Comparison of ENCODE assay signal across 23 cellular contexts in the genomic region with DNA sequence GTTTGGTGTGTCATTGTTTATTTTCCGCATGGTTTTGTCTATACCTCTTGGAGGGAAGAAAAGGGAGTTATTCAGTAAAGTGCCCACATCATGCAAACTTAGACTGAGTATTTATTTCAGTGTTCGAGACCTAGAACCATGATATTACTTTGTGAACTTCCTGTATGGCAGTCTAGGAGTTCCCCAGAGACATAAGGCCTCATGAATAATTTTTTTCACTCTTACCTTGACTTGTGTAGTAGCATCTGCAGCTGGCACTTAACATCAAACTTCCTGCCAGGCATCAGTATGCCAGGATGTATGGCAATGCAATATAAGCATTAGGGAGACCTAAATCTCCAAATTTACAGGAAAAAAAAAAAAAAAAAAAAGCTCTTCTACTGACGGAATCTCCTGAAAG.
"Had no signal": no experiment of that assay in that cellular context is flagged by ENCODE, and none has a peak within 500 bp of the region (broad histone marks: within the 10 kb centered on the region; RNA-seq: fewer than 3 reads in every experiment).

No MANE protein-coding gene starts in this region.

- H3K4me3 ChIP-seq: esophagus squamous epithelium, gastrocnemius medialis, heart right ventricle, left lung, lower lobe of right lung, mucosa of descending colon had no signal

- H3K27me3 ChIP-seq: esophagus squamous epithelium, gastrocnemius medialis, heart right ventricle, left lung had no signal

- ATAC-seq: effector memory CD8-positive, alpha-beta T cell; esophagus mucosa; gastrocnemius medialis; heart right ventricle; left cardiac atrium; left lung; left ventricle myocardium superior; lower lobe of right lung; mucosa of descending colon; naive thymus-derived CD8-positive, alpha-beta T cell had no signal

- DNase-seq: cortex of kidney; effector CD8-positive, alpha-beta T cell; effector memory CD8-positive, alpha-beta T cell; endodermal cell; erythroblast; esophagus squamous epithelium; foreskin fibroblast; foreskin melanocyte; gastrocnemius medialis; glutamatergic neuron; head of caudate nucleus; heart right ventricle; hippocampal formation; left cardiac atrium; left lung; left ventricle myocardium superior; lower lobe of right lung; mesenchymal stem cell; mucosa of descending colon; naive B cell; naive thymus-derived CD8-positive, alpha-beta T cell had no signal

- H3K4me1 ChIP-seq: esophagus squamous epithelium, gastrocnemius medialis, heart right ventricle, left lung, lower lobe of right lung had no signal

- H3K27ac ChIP-seq: epithelial cell of prostate, esophagus squamous epithelium, gastrocnemius medialis, heart right ventricle, left lung, lower lobe of right lung had no signal

- H3K36me3 ChIP-seq: esophagus squamous epithelium, gastrocnemius medialis, heart right ventricle, left lung, lower lobe of right lung had no signal

- H3K9me3 ChIP-seq: esophagus squamous epithelium, gastrocnemius medialis, heart right ventricle, left lung, lower lobe of right lung, mucosa of descending colon had no signal
